Comparison of ENCODE assay signal across 8 cellular contexts in genomic region chr18:34592961-34593382, GRCh38.
DNase-seq lines count a peak whose midpoint lies in the region; ATAC-seq and TF ChIP-seq lines count a peak whose summit lies in the region.

No MANE protein-coding gene starts in this region.

- H3K27ac ChIP-seq in iPS-20b (ENCODE audit: low read length): peak overlapping the region; percentile 7

- no peaks in the 10 kb centered on the region for H3K36me3 ChIP-seq in iPS-20b (ENCODE audit: insufficient read depth, low read depth, low read length)

- H3K4me3 ChIP-seq in cardiac fibroblast (replicated peaks in 1 of 2; ENCODE audit: low read depth in 2 of 2, low read length in 2 of 2) (peak overlapping the region; percentile 14 to 38), iPS-20b (ENCODE audit: low read length) (peak overlapping the region; percentile 64), skeletal muscle cell (ENCODE audit: low read depth, low read length) (peak overlapping the region; percentile 52)

- ATAC-seq in GM18511 (IDR thresholded peaks at IDR 0.05; ENCODE audit: unreplicated experiment) (no peak), GM18873 (IDR thresholded peaks at IDR 0.05; ENCODE audit: low FRiP score, unreplicated experiment) (no peak), GM18909 (IDR thresholded peaks at IDR 0.05; ENCODE audit: poor library complexity, unreplicated experiment) (no peak)

- H3K27me3 ChIP-seq in iPS-20b (ENCODE audit: insufficient read depth, low read length): no peaks in the 10 kb centered on the region

- H3K9ac ChIP-seq in iPS-20b (ENCODE audit: low read depth, low read length): peak overlapping the region; percentile 36; the same call in 1 of the 2 replicates

- H3K9me3 ChIP-seq in iPS-20b (ENCODE audit: insufficient read depth, low read depth, low read length): no peaks in the 10 kb centered on the region

- H3K4me1 ChIP-seq in iPS-20b (ENCODE audit: insufficient read depth, low read length): peaks cover 20% of the 10 kb centered on the region; the same call in 1 of the 2 replicates

- DNase-seq in HPDE6-E6E7 (ENCODE audit: extremely low spot score) (peak; percentile 5), cardiac fibroblast (ENCODE audit: low read depth in 2 of 2) (peak; percentile 56 to 69), skeletal muscle cell (ENCODE audit: low read depth) (peak; percentile 47)
- no peak for DNase-seq in stimulated activated CD8-positive, alpha-beta memory T cell treated with anti-CD3 and anti-CD28 coated beads, Interleukin-4, amount 100 ng/mL, for 48 hours

- TF ChIP-seq CTCF in cardiac fibroblast (IDR thresholded peaks at IDR 0.05; ENCODE audit: low read depth, low read length): no peak
